ENCODE assay signal across 9 cellular contexts in the genomic region with DNA sequence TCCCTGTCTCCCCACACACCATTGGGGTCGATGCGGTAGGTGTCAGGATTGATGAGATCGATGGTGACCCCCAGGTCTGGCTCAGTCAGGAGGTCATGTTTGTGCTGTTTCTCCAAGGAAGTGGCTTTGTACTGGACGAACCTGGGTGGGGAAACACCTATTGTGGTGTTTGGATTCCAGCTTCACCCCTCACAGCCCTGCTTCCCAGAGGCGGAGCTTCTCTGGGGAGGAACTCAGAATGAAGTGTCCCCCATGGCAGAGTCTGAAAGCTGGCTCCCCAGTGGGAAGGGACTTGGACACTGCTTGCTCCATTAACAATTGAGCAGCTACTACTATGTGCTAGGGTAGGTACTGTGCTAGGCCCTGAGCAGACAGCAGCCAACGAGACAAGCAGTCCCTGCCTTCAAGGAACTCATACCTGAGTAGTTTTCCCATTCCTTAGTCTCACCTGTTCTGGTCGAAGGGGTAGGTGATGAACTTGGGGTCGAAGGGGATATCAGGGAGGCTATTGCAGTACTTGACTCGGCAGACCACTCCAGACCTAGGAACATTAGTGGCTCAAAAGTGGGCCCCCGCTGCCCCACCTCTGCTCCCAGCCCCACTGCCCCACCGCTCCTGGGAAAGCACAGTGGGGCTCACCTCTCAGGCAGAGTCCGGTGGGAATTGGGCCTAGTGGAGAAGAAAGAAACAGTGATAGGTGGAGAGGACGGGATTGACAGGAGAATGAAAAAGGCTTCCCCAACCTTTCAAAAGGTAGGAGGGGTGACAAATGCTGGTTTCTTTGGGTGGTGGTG. TPM values are rescaled to one million over a fixed set of nuclear protein-coding genes. Genes with fewer than 3 reads are reported as not detected.
DNase-seq lines count a peak whose midpoint lies in the region; ATAC-seq and TF ChIP-seq lines count a peak whose summit lies in the region.
"Had no signal": no experiment of that assay in that cellular context is flagged by ENCODE, and none has a peak within 500 bp of the region (broad histone marks: within the 10 kb centered on the region; RNA-seq: fewer than 3 reads in every experiment).

No MANE protein-coding gene starts in this region.

- intact Hi-C loops in activated T-helper 1 cell treated with anti-CD3 and anti-CD28 coated beads, Interleukin-12 subunit alpha, Interleukin-12 subunit beta, Interleukin-2, Interleukin-4 antibody, amounts not matched to agents 30 ng/mL and 10 ng/mL and 1 ng/mL, durations not matched to agents 14 hours and 24 hours and 36 hours (cut with micrococcal nuclease), result loop anchor here (2.0 to 5.0 kb wide), 4 partner anchors 41 to 582 kb away; a partner anchor contains a TSS
- intact Hi-C loops in stomach (cut with DNase I; ENCODE audit: low total_unique reads), result no loop called here

- WGBS in SK-N-SH (ENCODE audit: low lambda C conversion rate), result 56% methylated on average over 12 of the region's 13 CpGs
- 44 to 57% (median 47%) methylated on average over 11 to 13 of the region's 13 CpGs for WGBS in stomach, 5 donors

- CTCF ChIA-PET in SK-N-SH (lab: Yijun Ruan, JAX), result interaction anchor here (4.7 kb wide), 1 partner anchor 23 kb away, joined by 53 read pairs; a partner anchor contains a TSS

- no peaks in the 10 kb centered on the region for H3K9me3 ChIP-seq in SK-N-SH
- H3K9me3 ChIP-seq in iPS-15b (ENCODE audit: control insufficient read depth, insufficient read depth, low read length), result no peaks in the 10 kb centered on the region
- no peaks in the 10 kb centered on the region for H3K9me3 ChIP-seq in stomach

- H3K9ac ChIP-seq in SK-N-SH (peak overlapping the region; percentile 98), iPS-15b (ENCODE audit: low read depth, low read length) (peak overlapping the region; percentile 86)

- H3K27ac ChIP-seq in SK-N-SH (ENCODE audit: low read depth in 2 of 2, low read length in 1 of 2) (peak overlapping the region; percentile 86 to 97; a peak in 3 of 4 replicates), stomach (peak overlapping the region; percentile 98 to 100 (median 99))

- H3K4me3 ChIP-seq in SK-N-SH (ENCODE audit: low read depth in 2 of 2, low read length in 1 of 2) (peak overlapping the region; percentile 96 to 98), iPS-15b (ENCODE audit: low read depth, low read length) (peak overlapping the region; percentile 73), stomach (peak overlapping the region; percentile 88 to 97 (median 94))

- TF ChIP-seq POLR2A in stomach (IDR thresholded peaks at IDR 0.05), result no peak

- no peaks in the 10 kb centered on the region for H3K9me3 Mint-ChIP-seq in activated T-helper 1 cell treated with anti-CD3 and anti-CD28 coated beads, Interleukin-12 subunit alpha, Interleukin-12 subunit beta, Interleukin-2, Interleukin-4 antibody, amounts not matched to agents 30 ng/mL and 10 ng/mL and 1 ng/mL, durations not matched to agents 14 hours and 24 hours and 36 hours

- peak overlapping the region; percentile 98 for H3K4me3 Mint-ChIP-seq in activated T-helper 1 cell treated with anti-CD3 and anti-CD28 coated beads, Interleukin-12 subunit alpha, Interleukin-12 subunit beta, Interleukin-2, Interleukin-4 antibody, amounts not matched to agents 30 ng/mL and 10 ng/mL and 1 ng/mL, durations not matched to agents 14 hours and 24 hours and 36 hours

- TF ChIP-seq RAD21 in SK-N-SH (IDR thresholded peaks at IDR 0.05; ENCODE audit: low read length), result no peak

- H3K4me1 Mint-ChIP-seq in activated T-helper 1 cell treated with anti-CD3 and anti-CD28 coated beads, Interleukin-12 subunit alpha, Interleukin-12 subunit beta, Interleukin-2, Interleukin-4 antibody, amounts not matched to agents 30 ng/mL and 10 ng/mL and 1 ng/mL, durations not matched to agents 14 hours and 24 hours and 36 hours (ENCODE audit: low read depth), result peaks cover 31% of the 10 kb centered on the region

- H4K20me1 ChIP-seq in SK-N-SH (ENCODE audit: insufficient read depth), result no peaks in the 10 kb centered on the region

- ATAC-seq in SK-N-SH treated with all-trans-retinoic acid at 6 μM for 48 hours (no peak), esophagus mucosa (no peak), GM21529 (IDR thresholded peaks at IDR 0.05; ENCODE audit: unreplicated experiment) (no peak), GM18519 (IDR thresholded peaks at IDR 0.05; ENCODE audit: low FRiP score, unreplicated experiment) (no peak)

- no peak for TF ChIP-seq CTCF in SK-N-SH (IDR thresholded peaks at IDR 0.05)
- no peak for TF ChIP-seq CTCF in stomach (IDR thresholded peaks at IDR 0.05)

- H3K27ac Mint-ChIP-seq in activated T-helper 1 cell treated with anti-CD3 and anti-CD28 coated beads, Interleukin-12 subunit alpha, Interleukin-12 subunit beta, Interleukin-2, Interleukin-4 antibody, amounts not matched to agents 30 ng/mL and 10 ng/mL and 1 ng/mL, durations not matched to agents 14 hours and 24 hours and 36 hours, result peak overlapping the region; percentile 93

- H3K36me3 ChIP-seq in SK-N-SH (replicated peaks in 1 of 2; ENCODE audit: control insufficient read depth in 1 of 2, insufficient read depth in 2 of 2, low read length in 1 of 2) (peaks cover 31 to 50% of the 10 kb centered on the region in 2 experiments), iPS-15b (ENCODE audit: control insufficient read depth, insufficient read depth, low read length) (peaks cover 28% of the 10 kb centered on the region), stomach (peaks cover 55 to 68% (median 66%) of the 10 kb centered on the region in 4 donors)

- POLR2A ChIA-PET in SK-N-SH (lab: Yijun Ruan, JAX), result no interaction called here

- TF ChIP-seq EP300 in SK-N-SH (IDR thresholded peaks at IDR 0.05; ENCODE audit: borderline replicate concordance in 1 of 2, low read depth in 1 of 2, low read length in 1 of 2) (no peak), stomach (IDR thresholded peaks at IDR 0.05) (no peak)

- no peak for DNase-seq in SK-N-SH
- DNase-seq in activated T-helper 1 cell treated with anti-CD3 and anti-CD28 coated beads, Interleukin-12 subunit alpha, Interleukin-12 subunit beta, Interleukin-2, Interleukin-4 antibody, amounts not matched to agents 30 ng/mL and 10 ng/mL and 1 ng/mL, durations not matched to agents 14 hours and 24 hours and 36 hours (ENCODE audit: low spot score), result no peak
- no peak for DNase-seq in stomach
- DNase-seq: KG1 had no signal

- H3K4me1 ChIP-seq in SK-N-SH (ENCODE audit: control insufficient read depth in 1 of 2, insufficient read depth in 2 of 2, low read depth in 1 of 2, low read length in 1 of 2) (peaks cover 5 to 17% of the 10 kb centered on the region in 2 experiments; a peak in 2 of 4 replicates), iPS-15b (ENCODE audit: control insufficient read depth, insufficient read depth, low read length) (peaks cover 2% of the 10 kb centered on the region), stomach (peaks cover 16 to 52% (median 36%) of the 10 kb centered on the region in 4 donors)

- H3K27me3 ChIP-seq in SK-N-SH (ENCODE audit: insufficient read depth), result no peaks in the 10 kb centered on the region
- H3K27me3 ChIP-seq in iPS-15b (ENCODE audit: control insufficient read depth, insufficient read depth, low read length), result no peaks in the 10 kb centered on the region
- H3K27me3 ChIP-seq in stomach, result no peaks in the 10 kb centered on the region

- peak overlapping the region; percentile 81 for H3K4me2 ChIP-seq in SK-N-SH

- peaks cover 11% of the 10 kb centered on the region for H3F3A ChIP-seq in SK-N-SH (replicated peaks; ENCODE audit: insufficient read depth)

- H2AFZ ChIP-seq in SK-N-SH (ENCODE audit: low read depth), result no peak overlapping the region

- peaks cover 49% of the 10 kb centered on the region for H3K79me2 ChIP-seq in SK-N-SH (ENCODE audit: insufficient read depth)

- H3K36me3 Mint-ChIP-seq in activated T-helper 1 cell treated with anti-CD3 and anti-CD28 coated beads, Interleukin-12 subunit alpha, Interleukin-12 subunit beta, Interleukin-2, Interleukin-4 antibody, amounts not matched to agents 30 ng/mL and 10 ng/mL and 1 ng/mL, durations not matched to agents 14 hours and 24 hours and 36 hours (ENCODE audit: low read depth), result peaks cover 46% of the 10 kb centered on the region

- H3K27me3 Mint-ChIP-seq in activated T-helper 1 cell treated with anti-CD3 and anti-CD28 coated beads, Interleukin-12 subunit alpha, Interleukin-12 subunit beta, Interleukin-2, Interleukin-4 antibody, amounts not matched to agents 30 ng/mL and 10 ng/mL and 1 ng/mL, durations not matched to agents 14 hours and 24 hours and 36 hours (ENCODE audit: insufficient read depth), result no peaks in the 10 kb centered on the region

- no peaks in the 10 kb centered on the region for H3K9me2 ChIP-seq in SK-N-SH

RNA-seq across cellular contexts. Expression of a gene that starts 1.1 kb away (rescaled TPM):
- polyA plus RNA-seq in SK-N-SH (2012; rRNA removed), result 57.6 and 65.3 TPM in 2 replicates
- 55.9 and 65.2 TPM in 2 replicates for polyA plus RNA-seq in SK-N-SH (2012; cell fraction: cytosol; rRNA removed)
- polyA plus RNA-seq in SK-N-SH (2012; cell fraction: nucleus; rRNA removed), result 76.8 and 79.5 TPM in 2 replicates
- total RNA-seq in activated T-helper 1 cell treated with anti-CD3 and anti-CD28 coated beads, Interleukin-12 subunit alpha, Interleukin-12 subunit beta, Interleukin-2, Interleukin-4 antibody, amounts not matched to agents 30 ng/mL and 10 ng/mL and 1 ng/mL, durations not matched to agents 14 hours and 24 hours and 36 hours, result 54.8 and 57.3 TPM in 2 replicates
- total RNA-seq in stomach, result 10 to 100 TPM in 3 of 5 donors, 1 to 10 TPM in 2; 7.0 to 77.2 (median 21.4) TPM
- polyA plus RNA-seq in stomach, result 10 to 100 TPM; 31.7 to 49.0 (median 32.2) TPM
- total RNA-seq in esophagus mucosa, result 29.5 TPM

RNA-seq across cellular contexts. Expression of a gene that starts 1.4 kb away (rescaled TPM):
- polyA plus RNA-seq in SK-N-SH (2012; rRNA removed) (32.0 and 33.1 TPM in 2 replicates), stomach (10 to 100 TPM; 20.4 to 22.1 (median 20.5) TPM)
- 23.5 and 29.6 TPM in 2 replicates for polyA plus RNA-seq in SK-N-SH (2012; cell fraction: cytosol; rRNA removed)
- 21.0 and 21.9 TPM in 2 replicates for polyA plus RNA-seq in SK-N-SH (2012; cell fraction: nucleus; rRNA removed)
- total RNA-seq in activated T-helper 1 cell treated with anti-CD3 and anti-CD28 coated beads, Interleukin-12 subunit alpha, Interleukin-12 subunit beta, Interleukin-2, Interleukin-4 antibody, amounts not matched to agents 30 ng/mL and 10 ng/mL and 1 ng/mL, durations not matched to agents 14 hours and 24 hours and 36 hours, result 37.5 and 45.8 TPM in 2 replicates
- total RNA-seq in stomach (10 to 100 TPM in 4 of 5 donors, 1 to 10 TPM in 1; 6.4 to 91.0 (median 23.0) TPM), esophagus mucosa (21.4 TPM)

RNA-seq across cellular contexts. Expression of a gene that starts 16.8 kb away (rescaled TPM):
- polyA plus RNA-seq in SK-N-SH (2012; rRNA removed) (19.7 and 49.3 TPM in 2 replicates), stomach (100 to 1,000 TPM; 127 to 150 (median 136) TPM)
- polyA plus RNA-seq in SK-N-SH (2012; cell fraction: cytosol; rRNA removed), result 21.0 and 26.5 TPM in 2 replicates
- 127 and 135 TPM in 2 replicates for polyA plus RNA-seq in SK-N-SH (2012; cell fraction: nucleus; rRNA removed)
- 31.2 and 32.0 TPM in 2 replicates for total RNA-seq in activated T-helper 1 cell treated with anti-CD3 and anti-CD28 coated beads, Interleukin-12 subunit alpha, Interleukin-12 subunit beta, Interleukin-2, Interleukin-4 antibody, amounts not matched to agents 30 ng/mL and 10 ng/mL and 1 ng/mL, durations not matched to agents 14 hours and 24 hours and 36 hours
- total RNA-seq in stomach (1,000 to 10,000 TPM in 1 of 5 donors, 100 to 1,000 TPM in 3, 10 to 100 TPM in 1; 26.1 to 1,667 (median 340) TPM), esophagus mucosa (141 TPM)

RNA-seq across cellular contexts. Expression of a gene that starts 22.7 kb away (rescaled TPM):
- 13.6 and 13.8 TPM in 2 replicates for polyA plus RNA-seq in SK-N-SH (2012; rRNA removed)
- polyA plus RNA-seq in SK-N-SH (2012; cell fraction: cytosol; rRNA removed), result 2.8 and 4.6 TPM in 2 replicates
- 85.4 and 89.2 TPM in 2 replicates for polyA plus RNA-seq in SK-N-SH (2012; cell fraction: nucleus; rRNA removed)
- 43.9 and 47.3 TPM in 2 replicates for total RNA-seq in activated T-helper 1 cell treated with anti-CD3 and anti-CD28 coated beads, Interleukin-12 subunit alpha, Interleukin-12 subunit beta, Interleukin-2, Interleukin-4 antibody, amounts not matched to agents 30 ng/mL and 10 ng/mL and 1 ng/mL, durations not matched to agents 14 hours and 24 hours and 36 hours
- 10 to 100 TPM in 2 of 5 donors, 1 to 10 TPM in 3; 1.4 to 20.2 (median 8.5) TPM for total RNA-seq in stomach
- 1 to 10 TPM; 4.6 to 6.3 (median 4.9) TPM for polyA plus RNA-seq in stomach
- total RNA-seq in esophagus mucosa, result 12.8 TPM

RNA-seq across cellular contexts. Expression of a gene that starts 45.9 kb away (rescaled TPM):
- 5,038 and 7,541 TPM in 2 replicates for polyA plus RNA-seq in SK-N-SH (2012; rRNA removed)
- 3,850 and 5,242 TPM in 2 replicates for polyA plus RNA-seq in SK-N-SH (2012; cell fraction: cytosol; rRNA removed)
- polyA plus RNA-seq in SK-N-SH (2012; cell fraction: nucleus; rRNA removed), result 1,787 and 2,864 TPM in 2 replicates
- 2,440 and 2,532 TPM in 2 replicates for total RNA-seq in activated T-helper 1 cell treated with anti-CD3 and anti-CD28 coated beads, Interleukin-12 subunit alpha, Interleukin-12 subunit beta, Interleukin-2, Interleukin-4 antibody, amounts not matched to agents 30 ng/mL and 10 ng/mL and 1 ng/mL, durations not matched to agents 14 hours and 24 hours and 36 hours
- total RNA-seq in stomach, result 1,000 to 10,000 TPM in 3 of 5 donors, 100 to 1,000 TPM in 1, 10 to 100 TPM in 1; 69.0 to 2,451 (median 1,419) TPM
- 1,000 to 10,000 TPM; 3,264 to 4,294 (median 3,586) TPM for polyA plus RNA-seq in stomach
- total RNA-seq in esophagus mucosa, result 2,374 TPM
